Comparison of ENCODE assay signal across 8 cellular contexts in genomic region chr11:82701847-82702520, GRCh38. TPM values are rescaled to one million over a fixed set of nuclear protein-coding genes. Genes with fewer than 3 reads are reported as not detected.
DNase-seq lines count a peak whose midpoint lies in the region; ATAC-seq and TF ChIP-seq lines count a peak whose summit lies in the region.

No MANE protein-coding gene starts in this region.

- TF ChIP-seq CTCF in AG04449 (IDR thresholded peaks at IDR 0.05; ENCODE audit: insufficient read depth, low read length, missing control alignments) (peak; percentile 52), OCI-LY3 (IDR thresholded peaks at IDR 0.05; ENCODE audit: low read depth, low read length) (peak; percentile 97), epithelial cell of esophagus (IDR thresholded peaks at IDR 0.05; ENCODE audit: insufficient read depth, low read depth, low read length, missing control alignments) (peak; percentile 82), psoas muscle (IDR thresholded peaks at IDR 0.05) (peak; percentile 35)

- H3K27me3 Mint-ChIP-seq in activated T-helper 2 cell treated with anti-CD3 and anti-CD28 coated beads, Interferon-gamma antibody, Interleukin-2, Interleukin-4, amounts not matched to agents 10 μg/mL and 5 μg/mL and 100 μg/mL, durations not matched to agents 14 hours and 24 hours and 36 hours (ENCODE audit: low read depth), result peaks cover 13% of the 10 kb centered on the region

- DNase-seq in AG04449 (ENCODE audit: low read depth, low spot score), result no peak
- peak; percentile 28 for DNase-seq in EH (ENCODE audit: low read depth)
- DNase-seq in epithelial cell of esophagus (ENCODE audit: low read depth), result peak; percentile 55
- no peak for DNase-seq in psoas muscle
- DNase-seq in activated T-helper 2 cell treated with anti-CD3 and anti-CD28 coated beads, Interferon-gamma antibody, Interleukin-2, Interleukin-4, amounts not matched to agents 10 μg/mL and 5 μg/mL and 100 μg/mL, durations not matched to agents 14 hours and 24 hours and 36 hours (ENCODE audit: low spot score), result no peak

- no peak overlapping the region for H3K9ac ChIP-seq in OCI-LY3 (ENCODE audit: low read length)

- no peak overlapping the region for H3K4me3 ChIP-seq in AG04449 (ENCODE audit: low read depth, low read length)
- no peak overlapping the region for H3K4me3 ChIP-seq in OCI-LY3 (ENCODE audit: low read length)
- H3K4me3 ChIP-seq in epithelial cell of esophagus (ENCODE audit: low read length), result no peak overlapping the region
- H3K4me3 ChIP-seq in psoas muscle, result no peak overlapping the region

- H3K79me2 ChIP-seq in OCI-LY3 (ENCODE audit: low read length), result no peaks in the 10 kb centered on the region

- no peak overlapping the region for H3K4me2 ChIP-seq in OCI-LY3 (ENCODE audit: low read length)

- H3K9me3 ChIP-seq in OCI-LY3 (ENCODE audit: insufficient read depth, low read length) (no peaks in the 10 kb centered on the region), psoas muscle (no peaks in the 10 kb centered on the region)

- H4K20me1 ChIP-seq in OCI-LY3 (ENCODE audit: insufficient read depth, low read length), result no peaks in the 10 kb centered on the region

- H3K27me3 ChIP-seq in OCI-LY3 (ENCODE audit: low read depth, low read length) (no peaks in the 10 kb centered on the region), psoas muscle (ENCODE audit: insufficient read depth in 3 of 3, low read length in 2 of 3) (no peaks in the 10 kb centered on the region)

- H3K4me3 Mint-ChIP-seq in activated T-helper 2 cell treated with anti-CD3 and anti-CD28 coated beads, Interferon-gamma antibody, Interleukin-2, Interleukin-4, amounts not matched to agents 10 μg/mL and 5 μg/mL and 100 μg/mL, durations not matched to agents 14 hours and 24 hours and 36 hours (ENCODE audit: low read depth), result no peak overlapping the region

- H3K4me1 ChIP-seq in OCI-LY3 (ENCODE audit: low read length), result peaks cover 7% of the 10 kb centered on the region
- no peaks in the 10 kb centered on the region for H3K4me1 ChIP-seq in psoas muscle

- H3K36me3 ChIP-seq in OCI-LY3 (replicated peaks; ENCODE audit: low read depth, low read length) (no peaks in the 10 kb centered on the region), psoas muscle (ENCODE audit: insufficient read depth in 1 of 2, low read depth in 1 of 2) (no peaks in the 10 kb centered on the region)

- intact Hi-C loops in psoas muscle (cut with DNase I), result no loop called here
- intact Hi-C loops in activated T-helper 2 cell treated with anti-CD3 and anti-CD28 coated beads, Interferon-gamma antibody, Interleukin-2, Interleukin-4, amounts not matched to agents 10 μg/mL and 5 μg/mL and 100 μg/mL, durations not matched to agents 14 hours and 24 hours and 36 hours (cut with micrococcal nuclease), result no loop called here

- CTCF ChIA-PET in AG04449 (lab: Yijun Ruan, JAX), result interaction anchor here (0.7 to 3.6 kb wide), 9 partner anchors 9 to 1060 kb away, joined by 3 to 23 read pairs (median 6); no protein-coding TSS in a partner anchor

- ATAC-seq in HG02759 (IDR thresholded peaks at IDR 0.05; ENCODE audit: unreplicated experiment) (peak; percentile 68), psoas muscle (no peak), HG03196 (IDR thresholded peaks at IDR 0.05; ENCODE audit: unreplicated experiment) (no peak)

- H3K9me3 Mint-ChIP-seq in activated T-helper 2 cell treated with anti-CD3 and anti-CD28 coated beads, Interferon-gamma antibody, Interleukin-2, Interleukin-4, amounts not matched to agents 10 μg/mL and 5 μg/mL and 100 μg/mL, durations not matched to agents 14 hours and 24 hours and 36 hours, result no peaks in the 10 kb centered on the region

- H3K27ac ChIP-seq in OCI-LY3 (ENCODE audit: low read length), result no peak overlapping the region
- no peak overlapping the region for H3K27ac ChIP-seq in psoas muscle

- H2AFZ ChIP-seq in OCI-LY3 (ENCODE audit: low read depth, low read length), result no peak overlapping the region

- no peaks in the 10 kb centered on the region for H3K4me1 Mint-ChIP-seq in activated T-helper 2 cell treated with anti-CD3 and anti-CD28 coated beads, Interferon-gamma antibody, Interleukin-2, Interleukin-4, amounts not matched to agents 10 μg/mL and 5 μg/mL and 100 μg/mL, durations not matched to agents 14 hours and 24 hours and 36 hours (ENCODE audit: low read depth)

- H3K36me3 Mint-ChIP-seq in activated T-helper 2 cell treated with anti-CD3 and anti-CD28 coated beads, Interferon-gamma antibody, Interleukin-2, Interleukin-4, amounts not matched to agents 10 μg/mL and 5 μg/mL and 100 μg/mL, durations not matched to agents 14 hours and 24 hours and 36 hours (ENCODE audit: low read depth), result no peaks in the 10 kb centered on the region

- no peak overlapping the region for H3K27ac Mint-ChIP-seq in activated T-helper 2 cell treated with anti-CD3 and anti-CD28 coated beads, Interferon-gamma antibody, Interleukin-2, Interleukin-4, amounts not matched to agents 10 μg/mL and 5 μg/mL and 100 μg/mL, durations not matched to agents 14 hours and 24 hours and 36 hours

- 50 to 52% (median 51%) methylated on average over 7 of the region's 7 CpGs for WGBS in psoas muscle, 3 donors

- POLR2A ChIA-PET in AG04449 (lab: Yijun Ruan, JAX), result no interaction called here

RNA-seq across cellular contexts. Expression of gene FAM181B, which starts 31.7 kb away (rescaled TPM):
- under 1 TPM; 0.06 to 0.14 (median 0.08) TPM for total RNA-seq in psoas muscle
- polyA plus RNA-seq in psoas muscle, result under 1 TPM; 0.03 to 0.04 (median 0.03) TPM
- not detected in 2 replicates for total RNA-seq in activated T-helper 2 cell treated with anti-CD3 and anti-CD28 coated beads, Interferon-gamma antibody, Interleukin-2, Interleukin-4, amounts not matched to agents 10 μg/mL and 5 μg/mL and 100 μg/mL, durations not matched to agents 14 hours and 24 hours and 36 hours

Comparison
In these comparisons a context has a peak if more than half of its experiments do, and no peak if none do; other contexts are left out.
1. DNase-seq: peak in EH (single experiment) and epithelial cell of esophagus (single experiment); none in AG04449 (single experiment), psoas muscle (0 of 2) and activated T-helper 2 cell treated with anti-CD3 and anti-CD28 coated beads, Interferon-gamma antibody, Interleukin-2, Interleukin-4, amounts not matched to agents 10 μg/mL and 5 μg/mL and 100 μg/mL, durations not matched to agents 14 hours and 24 hours and 36 hours (single experiment).
2. CTCF ChIP-seq: peak in every context shown above with its lines; median percentile 97 in OCI-LY3; 82 in epithelial cell of esophagus; 52 in AG04449; 35 in psoas muscle.